14 cellular contexts compared by ENCODE assay signal in the genomic region with DNA sequence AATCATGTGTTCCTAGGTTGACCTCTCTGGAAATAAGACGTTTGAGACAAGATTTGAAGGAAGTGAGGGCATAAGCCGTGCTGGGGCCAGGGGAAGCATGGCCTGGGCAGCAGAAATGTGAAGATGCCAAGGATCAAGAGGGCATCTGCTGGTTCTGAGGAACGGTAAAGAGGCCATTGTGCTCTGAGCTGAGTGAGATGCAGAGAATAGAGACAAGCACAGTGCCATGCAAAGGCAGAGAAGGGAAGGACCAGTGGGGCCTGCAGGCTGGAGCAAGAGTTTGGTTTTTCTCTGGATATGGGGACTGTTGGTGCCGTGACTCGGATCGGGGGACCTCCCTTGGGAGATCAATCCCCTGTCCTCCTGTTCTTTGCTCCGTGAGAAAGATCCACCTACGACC. TPM values are rescaled to one million over a fixed set of nuclear protein-coding genes. Genes with fewer than 3 reads are reported as not detected.
DNase-seq lines count a peak whose midpoint lies in the region; ATAC-seq and TF ChIP-seq lines count a peak whose summit lies in the region.
"Had no signal": no experiment of that assay in that cellular context is flagged by ENCODE, and none has a peak within 500 bp of the region (broad histone marks: within the 10 kb centered on the region; RNA-seq: fewer than 3 reads in every experiment).

No MANE protein-coding gene starts in this region.

- no peaks in the 10 kb centered on the region for H3K9me3 ChIP-seq in stomach

- H3K27me3 ChIP-seq in GM23338 (ENCODE audit: insufficient read depth), result no peaks in the 10 kb centered on the region
- H3K27me3 ChIP-seq in foreskin keratinocyte, result no peaks in the 10 kb centered on the region
- no peaks in the 10 kb centered on the region for H3K27me3 ChIP-seq in stomach

- peaks cover 13% of the 10 kb centered on the region for H3K4me1 Mint-ChIP-seq in GM23338
- H3K4me1 Mint-ChIP-seq: brain; CD4-positive, CD25-positive, alpha-beta regulatory T cell; IgD-negative memory B cell; naive thymus-derived CD8-positive, alpha-beta T cell; stimulated activated memory B cell treated with anti-CD40 and anti-IgM and Interleukin-4, amounts not matched to agents 10 μg/mL and 1 μg/mL and 100 μg/mL, for 72 hours had no signal

- H3K27ac ChIP-seq in GM23338 (ENCODE audit: low read depth), result no peak overlapping the region
- no peak overlapping the region for H3K27ac ChIP-seq in foreskin keratinocyte
- H3K27ac ChIP-seq in stomach, result no peak overlapping the region

- WGBS in stomach, 5 donors, result 66 to 69% (median 68%) methylated on average over 6 to 8 of the region's 8 CpGs

- H4K20me1 ChIP-seq in GM23338 (replicated peaks; ENCODE audit: insufficient read depth), result no peaks in the 10 kb centered on the region

- H3K36me3 ChIP-seq in GM23338 (ENCODE audit: insufficient read depth) (no peaks in the 10 kb centered on the region), stomach (no peaks in the 10 kb centered on the region)

- H3K4me2 ChIP-seq in GM23338, result no peak overlapping the region

- H3K4me3 ChIP-seq in GM23338, result no peak overlapping the region
- no peak overlapping the region for H3K4me3 ChIP-seq in stomach

- H3K27ac Mint-ChIP-seq in GM23338, result no peak overlapping the region
- H3K27ac Mint-ChIP-seq: CD4-positive, CD25-positive, alpha-beta regulatory T cell; naive thymus-derived CD8-positive, alpha-beta T cell; stimulated activated memory B cell treated with anti-CD40 and anti-IgM and Interleukin-4, amounts not matched to agents 10 μg/mL and 1 μg/mL and 100 μg/mL, for 72 hours had no signal

- H3F3A ChIP-seq in GM23338 (replicated peaks; ENCODE audit: low read depth), result no peaks in the 10 kb centered on the region

- ATAC-seq in GM18505 (IDR thresholded peaks at IDR 0.05; ENCODE audit: unreplicated experiment) (peak; percentile 24), GM23338 (peak; percentile 69), HG03432 (IDR thresholded peaks at IDR 0.05; ENCODE audit: unreplicated experiment) (peak; percentile 36), foreskin keratinocyte (peak; percentile 28), GM21737 (IDR thresholded peaks at IDR 0.05; ENCODE audit: unreplicated experiment) (no peak)

- no peak for TF ChIP-seq EP300 in stomach (IDR thresholded peaks at IDR 0.05)

- H3K36me3 Mint-ChIP-seq in GM23338 (ENCODE audit: low read depth), result no peaks in the 10 kb centered on the region
- H3K36me3 Mint-ChIP-seq: brain; CD4-positive, CD25-positive, alpha-beta regulatory T cell; IgD-negative memory B cell; naive thymus-derived CD8-positive, alpha-beta T cell; stimulated activated memory B cell treated with anti-CD40 and anti-IgM and Interleukin-4, amounts not matched to agents 10 μg/mL and 1 μg/mL and 100 μg/mL, for 72 hours had no signal

- TF ChIP-seq CTCF in GM23338 (conservative IDR thresholded peaks at IDR 0.05; ENCODE audit: low read depth in 2 of 2) (no peak), foreskin keratinocyte (conservative IDR thresholded peaks at IDR 0.05) (no peak), stomach (IDR thresholded peaks at IDR 0.05) (no peak)

- H3K79me2 ChIP-seq in GM23338 (replicated peaks; ENCODE audit: insufficient read depth), result no peaks in the 10 kb centered on the region

- no peak for DNase-seq in GM23338 (ENCODE audit: low spot score)
- no peak for DNase-seq in foreskin keratinocyte
- no peak for DNase-seq in stomach
- no peak for DNase-seq in NCI-H2171 treated with DMSO at 0.1 percent for 48 hours (lab: John Stamatoyannopoulos, UW)
- DNase-seq in superior temporal gyrus (ENCODE audit: extremely low spot score), result no peak
- DNase-seq: GF-D8 had no signal

- TF ChIP-seq POLR2A in GM18505 (IDR thresholded peaks at IDR 0.05; ENCODE audit: borderline replicate concordance, extremely low read depth, insufficient read depth, insufficient read length) (no peak), stomach (IDR thresholded peaks at IDR 0.05) (no peak)

- peaks cover 3% of the 10 kb centered on the region; the same call in 1 of the 2 replicates for H3K4me1 ChIP-seq in GM23338 (ENCODE audit: insufficient read depth)
- no peaks in the 10 kb centered on the region for H3K4me1 ChIP-seq in foreskin keratinocyte
- H3K4me1 ChIP-seq in stomach, result no peaks in the 10 kb centered on the region

- no peaks in the 10 kb centered on the region for H3K9me3 Mint-ChIP-seq in GM23338
- H3K9me3 Mint-ChIP-seq: brain; IgD-negative memory B cell; naive thymus-derived CD8-positive, alpha-beta T cell; stimulated activated memory B cell treated with anti-CD40 and anti-IgM and Interleukin-4, amounts not matched to agents 10 μg/mL and 1 μg/mL and 100 μg/mL, for 72 hours had no signal

- intact Hi-C loops in stomach (cut with DNase I; ENCODE audit: low total_unique reads), result loop anchor here (5.0 kb wide), 1 partner anchor 93 kb away; no protein-coding TSS in a partner anchor

- peaks cover 4% of the 10 kb centered on the region for H3K27me3 Mint-ChIP-seq in GM23338 (ENCODE audit: insufficient read depth, low read depth, poor library complexity)
- H3K27me3 Mint-ChIP-seq: CD4-positive, CD25-positive, alpha-beta regulatory T cell; IgD-negative memory B cell had no signal

- H3K9me2 ChIP-seq in GM23338 (ENCODE audit: insufficient read depth), result no peaks in the 10 kb centered on the region

- H2AFZ ChIP-seq in GM23338, result no peak overlapping the region

- H3K4me3 Mint-ChIP-seq in GM23338, result no peak overlapping the region
- H3K4me3 Mint-ChIP-seq: brain; CD4-positive, CD25-positive, alpha-beta regulatory T cell; IgD-negative memory B cell; naive thymus-derived CD8-positive, alpha-beta T cell; stimulated activated memory B cell treated with anti-CD40 and anti-IgM and Interleukin-4, amounts not matched to agents 10 μg/mL and 1 μg/mL and 100 μg/mL, for 72 hours had no signal

TF ChIP-seq in GM23338, 12 proteins besides CTCF, POLR2A, EP300 and RAD21:
- no peak for TF ChIP-seq POLR2AphosphoS5 (IDR thresholded peaks at IDR 0.05; ENCODE audit: low read depth)
TF ChIP-seq in GM23338: peak in this region for 0.

RNA-seq across cellular contexts. Expression of a gene that starts 50.8 kb away (rescaled TPM):
- 3.0 and 6.3 TPM in 2 replicates for total RNA-seq in GM23338 (2014; rRNA removed; shearing (Covaris generic))
- polyA plus RNA-seq in GM23338 (2016; fragmentation: Nextera tagmentation; extraction: Ambion mirVana) (3.5 and 5.1 TPM in 2 replicates), foreskin keratinocyte (2.7 and 5.0 TPM in 2 replicates), stomach (10 to 100 TPM in 2 of 3 donors, 1 to 10 TPM in 1; 6.2 to 34.2 (median 18.8) TPM)
- total RNA-seq in foreskin keratinocyte (4.7 and 6.9 TPM in 2 replicates), stomach (10 to 100 TPM in 4 of 5 donors, 1 to 10 TPM in 1; 4.5 to 24.0 (median 14.6) TPM)
- total RNA-seq: CD4-positive, CD25-positive, alpha-beta regulatory T cell had no signal
- polyA plus RNA-seq: naive thymus-derived CD8-positive, alpha-beta T cell had no signal
